ENCODE assay signal across 8 cellular contexts in genomic region chr2:232927041-232927792, GRCh38. TPM values are rescaled to one million over a fixed set of nuclear protein-coding genes. Genes with fewer than 3 reads are reported as not detected.
DNase-seq lines count a peak whose midpoint lies in the region; ATAC-seq and TF ChIP-seq lines count a peak whose summit lies in the region.

No MANE protein-coding gene starts in this region.

- no peaks in the 10 kb centered on the region for H3K36me3 ChIP-seq in ectodermal cell (ENCODE audit: control insufficient read depth, insufficient read depth, low read length)

- peaks cover 81% of the 10 kb centered on the region for H3K27me3 ChIP-seq in ectodermal cell (ENCODE audit: control insufficient read depth, insufficient read depth, low read length, poor library complexity, severe bottlenecking)

- no peak for ATAC-seq in GM21723 (IDR thresholded peaks at IDR 0.05; ENCODE audit: unreplicated experiment)
- no peak for ATAC-seq in GM19397 (IDR thresholded peaks at IDR 0.05; ENCODE audit: unreplicated experiment)
- ATAC-seq in HG03039 (IDR thresholded peaks at IDR 0.05; ENCODE audit: unreplicated experiment): no peak
- ATAC-seq in HG02973 (IDR thresholded peaks at IDR 0.05; ENCODE audit: unreplicated experiment): no peak

- H3K9me3 ChIP-seq in ectodermal cell (ENCODE audit: control insufficient read depth, low read length): no peaks in the 10 kb centered on the region

- H3K4me1 ChIP-seq in ectodermal cell (ENCODE audit: control insufficient read depth, insufficient read depth, low read length): peaks cover 15% of the 10 kb centered on the region

- no peaks in the 10 kb centered on the region for H3K36me3 Mint-ChIP-seq in nephron progenitor cell (ENCODE audit: low read depth)

- no peak overlapping the region for H3K27ac Mint-ChIP-seq in nephron progenitor cell

- DNase-seq in AG09309 (ENCODE audit: low read depth) (no peak), M059J (ENCODE audit: low read depth) (peak; percentile 7), nephron progenitor cell (peak; percentile 52)

- peaks cover 17% of the 10 kb centered on the region for H3K9me3 Mint-ChIP-seq in nephron progenitor cell

- TF ChIP-seq CTCF in AG09309 (IDR thresholded peaks at IDR 0.05; ENCODE audit: control insufficient read depth, insufficient read depth, low read depth, low read length, missing control alignments) (no peak), nephron progenitor cell (IDR thresholded peaks at IDR 0.05) (no peak)

- H3K27me3 Mint-ChIP-seq in nephron progenitor cell (ENCODE audit: low read depth, poor library complexity): peaks cover 89% of the 10 kb centered on the region

- H3K4me3 ChIP-seq in AG09309 (ENCODE audit: control insufficient read depth, low read depth, low read length) (peak overlapping the region; percentile 43), ectodermal cell (ENCODE audit: insufficient read depth, low read depth, low read length) (peak overlapping the region; percentile 44)

- H3K27ac ChIP-seq in ectodermal cell (ENCODE audit: insufficient read depth, low read depth, low read length, poor library complexity, severe bottlenecking): no peak overlapping the region

- H3K4me1 Mint-ChIP-seq in nephron progenitor cell: peaks cover 15% of the 10 kb centered on the region

- peak overlapping the region; percentile 79 for H3K4me3 Mint-ChIP-seq in nephron progenitor cell

- WGBS in ectodermal cell, 2 experiments: 3% methylated on average over 76 of the region's 76 CpGs

RNA-seq across cellular contexts. Expression of gene SNORC, which starts 57.2 kb away (rescaled TPM):
- total RNA-seq in M059J (2014; rRNA removed; shearing (Covaris generic)): 0.52 and 0.71 TPM in 2 replicates
- polyA plus RNA-seq in ectodermal cell (2013, experiment 1 of 4): 0.89 TPM
- polyA plus RNA-seq in ectodermal cell (2013, experiment 2 of 4): 0.78 TPM
- polyA plus RNA-seq in ectodermal cell (2013, experiment 3 of 4): 1.0 TPM
- polyA plus RNA-seq in ectodermal cell (2013, experiment 4 of 4): 0.97 TPM
